ENCODE assay signal across 17 cellular contexts in the genomic region with DNA sequence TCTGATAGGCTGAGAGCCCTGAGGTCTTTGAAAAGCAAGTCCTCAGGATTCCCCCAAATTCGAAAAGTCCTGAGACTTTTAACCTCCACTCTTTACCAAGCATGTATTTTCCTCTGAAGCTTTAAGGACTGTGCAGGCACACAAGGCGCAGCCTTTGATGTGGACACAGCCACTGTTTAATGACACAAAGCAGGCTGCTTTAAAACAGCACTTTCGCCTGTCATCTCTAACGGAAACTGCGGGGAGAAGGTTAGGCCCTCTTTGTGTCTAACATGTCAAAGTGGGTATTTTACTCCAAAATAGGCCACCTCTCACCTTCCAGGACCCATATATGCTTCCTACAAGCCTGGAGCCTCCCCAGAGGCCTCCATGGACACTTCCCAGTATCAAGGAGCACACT.
DNase-seq lines count a peak whose midpoint lies in the region; ATAC-seq and TF ChIP-seq lines count a peak whose summit lies in the region.
"Had no signal": no experiment of that assay in that cellular context is flagged by ENCODE, and none has a peak within 500 bp of the region (broad histone marks: within the 10 kb centered on the region; RNA-seq: fewer than 3 reads in every experiment).

No MANE protein-coding gene starts in this region.

- DNase-seq in cardiac muscle cell (ENCODE audit: low read depth in 1 of 2, low spot score in 1 of 2): peak in 1 of 2 donors; percentile 80
- no peak for DNase-seq in right cardiac atrium
- DNase-seq in activated naive CD8-positive, alpha-beta T cell treated with anti-CD3 and anti-CD28 coated beads for 36 hours: no peak
- no peak for DNase-seq in neural progenitor cell (ENCODE audit: low spot score)
- DNase-seq in upper lobe of right lung: no peak
- no peak for DNase-seq in activated CD4-positive, CD25-positive, alpha-beta regulatory T cell (lab: John Stamatoyannopoulos, UW)
- DNase-seq: BE2C, DMS79, Karpas-422, NCI-H1417 treated with DMSO at 0.1 percent for 48 hours, NCI-H187, NCI-H446, NCI-H526 treated with DMSO at 0.1 percent for 48 hours, OCI-M1, Right ventricle myocardium superior had no signal

- H3K27ac ChIP-seq in cardiac muscle cell (peak overlapping the region; percentile 95), right cardiac atrium (ENCODE audit: low read length) (no peak overlapping the region), neural progenitor cell (no peak overlapping the region), upper lobe of right lung (no peak overlapping the region)

- 76% methylated on average over 5 of the region's 5 CpGs for WGBS in right cardiac atrium

- no peak overlapping the region for H3K4me2 ChIP-seq in neural progenitor cell

- H3K4me1 ChIP-seq in cardiac muscle cell (ENCODE audit: low read depth) (peaks cover 42% of the 10 kb centered on the region), right cardiac atrium (ENCODE audit: control insufficient read depth, insufficient read depth, low read length) (peaks cover 8% of the 10 kb centered on the region), neural progenitor cell (no peaks in the 10 kb centered on the region), upper lobe of right lung (peaks cover 4% of the 10 kb centered on the region)
- H3K4me1 ChIP-seq: BE2C had no signal

- no peaks in the 10 kb centered on the region for H3K27me3 ChIP-seq in cardiac muscle cell
- H3K27me3 ChIP-seq in right cardiac atrium (ENCODE audit: control insufficient read depth, insufficient read depth): no peaks in the 10 kb centered on the region
- no peaks in the 10 kb centered on the region for H3K27me3 ChIP-seq in neural progenitor cell
- H3K27me3 ChIP-seq in upper lobe of right lung: no peaks in the 10 kb centered on the region
- H3K27me3 ChIP-seq: BE2C had no signal

- no peak overlapping the region for H3K9ac ChIP-seq in neural progenitor cell

- H3K27ac Mint-ChIP-seq in activated naive CD8-positive, alpha-beta T cell treated with anti-CD3 and anti-CD28 coated beads for 36 hours: peak overlapping the region; percentile 78
- H3K27ac Mint-ChIP-seq in neural progenitor cell: no peak overlapping the region
- H3K27ac Mint-ChIP-seq: IgD-negative memory B cell had no signal

- peak overlapping the region; percentile 13 for H2AFZ ChIP-seq in neural progenitor cell (replicated peaks)

- peaks cover 7% of the 10 kb centered on the region for H3K36me3 Mint-ChIP-seq in activated naive CD8-positive, alpha-beta T cell treated with anti-CD3 and anti-CD28 coated beads for 36 hours
- no peaks in the 10 kb centered on the region for H3K36me3 Mint-ChIP-seq in neural progenitor cell

- H3K79me2 ChIP-seq in neural progenitor cell (ENCODE audit: low read depth): no peaks in the 10 kb centered on the region

- H3K9me3 Mint-ChIP-seq in activated naive CD8-positive, alpha-beta T cell treated with anti-CD3 and anti-CD28 coated beads for 36 hours: no peaks in the 10 kb centered on the region
- no peaks in the 10 kb centered on the region for H3K9me3 Mint-ChIP-seq in neural progenitor cell
- H3K9me3 Mint-ChIP-seq: IgD-negative memory B cell had no signal

- H3K4me3 Mint-ChIP-seq in activated naive CD8-positive, alpha-beta T cell treated with anti-CD3 and anti-CD28 coated beads for 36 hours: peak overlapping the region; percentile 8
- no peak overlapping the region for H3K4me3 Mint-ChIP-seq in neural progenitor cell
- H3K4me3 Mint-ChIP-seq: IgD-negative memory B cell had no signal

- ATAC-seq in right cardiac atrium (no peak), upper lobe of right lung (no peak), HG02885 (IDR thresholded peaks at IDR 0.05; ENCODE audit: poor library complexity, unreplicated experiment) (no peak)

- H3K4me1 Mint-ChIP-seq in activated naive CD8-positive, alpha-beta T cell treated with anti-CD3 and anti-CD28 coated beads for 36 hours: peaks cover 43% of the 10 kb centered on the region
- H3K4me1 Mint-ChIP-seq in neural progenitor cell: no peaks in the 10 kb centered on the region

- H3K9me3 ChIP-seq in cardiac muscle cell (ENCODE audit: low read depth) (no peaks in the 10 kb centered on the region), right cardiac atrium (ENCODE audit: control insufficient read depth, low read length) (no peaks in the 10 kb centered on the region), neural progenitor cell (ENCODE audit: low read depth) (no peaks in the 10 kb centered on the region), upper lobe of right lung (no peaks in the 10 kb centered on the region)
- H3K9me3 ChIP-seq: BE2C had no signal

- TF ChIP-seq CTCF in cardiac muscle cell (IDR thresholded peaks at IDR 0.05; ENCODE audit: low read depth, low read length) (no peak), neural progenitor cell (IDR thresholded peaks at IDR 0.05) (no peak), upper lobe of right lung (IDR thresholded peaks at IDR 0.05) (no peak)

- H3K4me3 ChIP-seq in cardiac muscle cell (no peak overlapping the region), right cardiac atrium (ENCODE audit: low read length) (no peak overlapping the region), neural progenitor cell (no peak overlapping the region), upper lobe of right lung (no peak overlapping the region)

- intact Hi-C loops in right cardiac atrium (cut with DNase I) (no loop called here), upper lobe of right lung (cut with DNase I) (no loop called here)

- no peaks in the 10 kb centered on the region for H3F3A ChIP-seq in neural progenitor cell (ENCODE audit: low read depth)

- no peaks in the 10 kb centered on the region for H3K36me3 ChIP-seq in cardiac muscle cell
- no peaks in the 10 kb centered on the region for H3K36me3 ChIP-seq in neural progenitor cell
- no peaks in the 10 kb centered on the region for H3K36me3 ChIP-seq in upper lobe of right lung
- H3K36me3 ChIP-seq: BE2C had no signal

- peaks cover 5% of the 10 kb centered on the region for H3K27me3 Mint-ChIP-seq in activated naive CD8-positive, alpha-beta T cell treated with anti-CD3 and anti-CD28 coated beads for 36 hours
- peaks cover 2% of the 10 kb centered on the region for H3K27me3 Mint-ChIP-seq in neural progenitor cell (ENCODE audit: insufficient read depth, low read depth)
- H3K27me3 Mint-ChIP-seq: IgD-negative memory B cell had no signal

- H4K20me1 ChIP-seq in neural progenitor cell (ENCODE audit: low read depth): no peaks in the 10 kb centered on the region
